In the genomic region with DNA sequence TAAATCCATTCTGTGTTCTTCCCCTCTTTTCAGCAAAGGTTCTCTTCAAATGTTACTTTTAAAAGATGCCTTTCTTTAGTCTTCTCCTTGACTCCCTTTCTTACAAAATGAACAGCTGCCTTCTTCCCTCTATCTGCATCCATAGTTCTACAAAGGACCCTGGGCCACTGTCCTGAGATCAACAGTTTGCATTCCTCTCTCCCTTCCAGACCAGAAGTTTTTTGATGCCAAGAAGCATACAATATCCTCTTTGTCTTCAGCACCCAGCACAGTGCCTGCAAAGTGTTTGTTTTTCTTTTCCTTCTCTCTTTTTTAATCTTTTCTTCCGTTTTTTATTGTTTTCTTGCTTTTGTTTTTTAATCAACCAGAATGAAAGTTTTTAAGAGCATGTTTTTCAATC, we compare ENCODE assay signal across 19 cellular contexts.
"Had no signal": no experiment of that assay in that cellular context is flagged by ENCODE, and none has a peak within 500 bp of the region (broad histone marks: within the 10 kb centered on the region; RNA-seq: fewer than 3 reads in every experiment).

No MANE protein-coding gene starts in this region.

- H3K36me3 ChIP-seq: ascending aorta, cardiac muscle cell, left lung, thyroid gland had no signal

- H3K4me1 Mint-ChIP-seq: activated CD4-positive, alpha-beta T cell treated with anti-CD3 and anti-CD28 coated beads, Interleukin-2, amount 10 ng/mL, durations not matched to agents 24 days and 14 days; activated naive CD4-positive, alpha-beta T cell treated with anti-CD3 and anti-CD28 coated beads, Interleukin-2, amount 50 U/mL, for 24 hours; naive B cell had no signal

- ATAC-seq: activated CD8-positive, alpha-beta T cell treated with anti-CD3 and anti-CD28 coated beads for 36 hours; mucosa of descending colon had no signal

- DNase-seq: activated CD8-positive, alpha-beta T cell treated with anti-CD3 and anti-CD28 coated beads for 36 hours; activated effector memory CD4-positive, alpha-beta T cell treated with Interleukin-2 at 50 U/mL for 16 hours; activated T-cell treated with anti-CD3 and anti-CD28 coated beads, Interleukin-2, amount 50 U/mL, for 24 hours; dermis blood vessel endothelial cell; effector memory CD4-positive, alpha-beta T cell; left lung; mucosa of descending colon; naive B cell; stimulated activated CD4-positive, alpha-beta T cell treated with anti-CD3 and anti-CD28 coated beads, Interleukin-12 subunit alpha, Interleukin-12 subunit beta, amount 100 ng/mL, for 4 hours; stimulated activated CD4-positive, alpha-beta T cell treated with anti-CD3 and anti-CD28 coated beads, Interleukin-2, amount 100 ng/mL, for 24 hours; stimulated activated naive CD4-positive, alpha-beta T cell treated with Interleukin-2 at 50 U/mL for 16 hours; thyroid gland had no signal

- H3K9me3 Mint-ChIP-seq: activated CD4-positive, alpha-beta T cell treated with anti-CD3 and anti-CD28 coated beads, Interleukin-2, amount 10 ng/mL, durations not matched to agents 24 days and 14 days; activated CD8-positive, alpha-beta T cell treated with anti-CD3 and anti-CD28 coated beads for 36 hours; activated naive CD4-positive, alpha-beta T cell treated with anti-CD3 and anti-CD28 coated beads, Interleukin-2, amount 50 U/mL, for 24 hours; activated T-cell treated with anti-CD3 and anti-CD28 coated beads, Interleukin-2, amount 50 U/mL, for 24 hours; neural crest cell had no signal

- H3K27ac ChIP-seq: ascending aorta, cardiac muscle cell, foreskin keratinocyte, left lung, thyroid gland had no signal

- H3K27me3 Mint-ChIP-seq: activated CD4-positive, alpha-beta T cell treated with anti-CD3 and anti-CD28 coated beads, Interleukin-2, amount 10 ng/mL, durations not matched to agents 24 days and 14 days; activated CD8-positive, alpha-beta T cell treated with anti-CD3 and anti-CD28 coated beads for 36 hours; activated T-cell treated with anti-CD3 and anti-CD28 coated beads, Interleukin-2, amount 50 U/mL, for 24 hours had no signal

- H3K4me3 Mint-ChIP-seq: activated CD4-positive, alpha-beta T cell treated with anti-CD3 and anti-CD28 coated beads, Interleukin-2, amount 10 ng/mL, durations not matched to agents 24 days and 14 days; activated CD8-positive, alpha-beta T cell treated with anti-CD3 and anti-CD28 coated beads for 36 hours; activated naive CD4-positive, alpha-beta T cell treated with anti-CD3 and anti-CD28 coated beads, Interleukin-2, amount 50 U/mL, for 24 hours; activated T-cell treated with anti-CD3 and anti-CD28 coated beads, Interleukin-2, amount 50 U/mL, for 24 hours; naive B cell; neural crest cell had no signal

- H3K9me3 ChIP-seq: ascending aorta, left lung, mucosa of descending colon, thyroid gland had no signal

- H3K36me3 Mint-ChIP-seq: activated naive CD4-positive, alpha-beta T cell treated with anti-CD3 and anti-CD28 coated beads, Interleukin-2, amount 50 U/mL, for 24 hours; naive B cell had no signal

- FAIRE-seq: endothelial cell of umbilical vein had no signal

- H3K27ac Mint-ChIP-seq: activated CD4-positive, alpha-beta T cell treated with anti-CD3 and anti-CD28 coated beads, Interleukin-2, amount 10 ng/mL, durations not matched to agents 24 days and 14 days; activated CD8-positive, alpha-beta T cell treated with anti-CD3 and anti-CD28 coated beads for 36 hours; activated naive CD4-positive, alpha-beta T cell treated with anti-CD3 and anti-CD28 coated beads, Interleukin-2, amount 50 U/mL, for 24 hours; activated T-cell treated with anti-CD3 and anti-CD28 coated beads, Interleukin-2, amount 50 U/mL, for 24 hours; naive B cell had no signal

- H3K4me1 ChIP-seq: ascending aorta, foreskin keratinocyte, left lung, thyroid gland had no signal

- H3K27me3 ChIP-seq: ascending aorta, cardiac muscle cell, foreskin keratinocyte, left lung, thyroid gland had no signal

- H3K4me3 ChIP-seq: ascending aorta, cardiac muscle cell, left lung, mucosa of descending colon, thyroid gland had no signal
